Comparison of ENCODE assay signal across 1 cellular context in the genomic region with DNA sequence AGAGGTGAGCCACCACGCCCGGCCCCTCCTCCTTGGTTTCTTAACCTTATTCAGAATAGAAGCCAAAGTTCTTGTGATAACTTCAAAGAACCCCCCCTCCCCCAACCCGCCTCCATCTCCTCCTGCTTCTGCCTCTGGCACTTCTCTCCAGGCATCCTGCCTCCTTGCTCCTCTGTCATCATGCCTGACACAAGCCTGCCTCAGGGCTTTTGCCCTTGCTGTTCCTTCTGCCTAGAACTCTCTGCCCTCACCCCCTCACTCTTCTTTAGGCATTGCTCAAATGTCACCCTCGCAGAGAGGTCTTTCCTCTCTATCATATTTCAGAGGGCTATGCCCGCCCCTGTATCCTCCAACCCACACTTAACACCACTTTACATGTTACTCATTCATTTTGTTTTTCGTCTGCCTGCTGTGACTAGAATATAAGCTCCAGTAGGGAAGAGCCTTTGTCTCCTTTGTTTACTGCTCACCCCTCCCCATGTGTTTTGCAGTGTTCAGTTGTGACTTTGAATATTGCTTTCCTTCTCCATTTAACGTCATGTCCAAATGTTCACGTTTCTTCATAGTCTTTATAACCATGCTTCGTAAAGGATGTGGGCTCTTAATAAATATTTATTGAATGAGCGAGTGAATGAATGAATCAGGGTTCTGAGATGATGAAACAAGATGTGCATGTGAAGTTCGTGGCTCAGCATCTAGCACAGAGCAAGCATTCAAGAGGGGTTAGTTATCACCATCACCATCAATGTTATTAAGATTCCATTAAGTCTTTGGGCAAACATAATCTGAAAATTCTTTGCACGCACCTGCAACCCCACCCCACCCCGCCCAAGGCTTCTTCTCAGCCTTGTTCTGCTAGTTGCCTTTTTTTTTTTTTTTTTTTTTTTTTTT.
A peak's percentile ranks its signal among the peaks of the same experiment; 100 is the strongest.
TF ChIP-seq lines count a peak whose summit lies in the region.

No MANE protein-coding gene starts in this region.

TF ChIP-seq in HEK293, 187 proteins besides CTCF, POLR2A, EP300 and RAD21 (continued from another document):
- TF ChIP-seq, protein P1, sequence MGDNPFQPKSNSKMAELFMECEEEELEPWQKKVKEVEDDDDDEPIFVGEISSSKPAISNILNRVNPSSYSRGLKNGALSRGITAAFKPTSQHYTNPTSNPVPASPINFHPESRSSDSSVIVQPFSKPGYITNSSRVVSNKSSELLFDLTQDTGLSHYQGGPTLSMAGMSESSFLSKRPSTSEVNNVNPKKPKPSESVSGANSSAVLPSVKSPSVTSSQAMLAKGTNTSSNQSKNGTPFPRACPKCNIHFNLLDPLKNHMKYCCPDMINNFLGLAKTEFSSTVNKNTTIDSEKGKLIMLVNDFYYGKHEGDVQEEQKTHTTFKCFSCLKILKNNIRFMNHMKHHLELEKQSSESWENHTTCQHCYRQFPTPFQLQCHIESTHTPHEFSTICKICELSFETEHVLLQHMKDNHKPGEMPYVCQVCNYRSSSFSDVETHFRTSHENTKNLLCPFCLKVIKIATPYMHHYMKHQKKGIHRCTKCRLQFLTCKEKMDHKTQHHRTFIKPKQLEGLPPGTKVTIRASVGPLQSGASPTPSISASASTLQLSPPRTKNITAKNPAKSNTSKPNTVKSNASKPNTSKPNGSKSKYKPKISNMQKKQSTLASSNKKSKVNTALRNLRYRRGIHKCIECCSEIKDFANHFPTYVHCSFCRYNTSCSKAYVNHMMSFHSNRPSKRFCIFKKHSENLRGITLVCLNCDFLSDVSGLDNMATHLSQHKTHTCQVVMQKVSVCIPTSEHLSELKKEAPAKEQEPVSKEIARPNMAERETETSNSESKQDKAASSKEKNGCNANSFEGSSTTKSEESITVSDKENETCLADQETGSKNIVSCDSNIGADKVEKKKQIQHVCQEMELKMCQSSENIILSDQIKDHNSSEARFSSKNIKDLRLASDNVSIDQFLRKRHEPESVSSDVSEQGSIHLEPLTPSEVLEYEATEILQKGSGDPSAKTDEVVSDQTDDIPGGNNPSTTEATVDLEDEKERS (tag by site-specific recombination; IDR thresholded peaks at IDR 0.05): no peak
- TF ChIP-seq, protein P2, sequence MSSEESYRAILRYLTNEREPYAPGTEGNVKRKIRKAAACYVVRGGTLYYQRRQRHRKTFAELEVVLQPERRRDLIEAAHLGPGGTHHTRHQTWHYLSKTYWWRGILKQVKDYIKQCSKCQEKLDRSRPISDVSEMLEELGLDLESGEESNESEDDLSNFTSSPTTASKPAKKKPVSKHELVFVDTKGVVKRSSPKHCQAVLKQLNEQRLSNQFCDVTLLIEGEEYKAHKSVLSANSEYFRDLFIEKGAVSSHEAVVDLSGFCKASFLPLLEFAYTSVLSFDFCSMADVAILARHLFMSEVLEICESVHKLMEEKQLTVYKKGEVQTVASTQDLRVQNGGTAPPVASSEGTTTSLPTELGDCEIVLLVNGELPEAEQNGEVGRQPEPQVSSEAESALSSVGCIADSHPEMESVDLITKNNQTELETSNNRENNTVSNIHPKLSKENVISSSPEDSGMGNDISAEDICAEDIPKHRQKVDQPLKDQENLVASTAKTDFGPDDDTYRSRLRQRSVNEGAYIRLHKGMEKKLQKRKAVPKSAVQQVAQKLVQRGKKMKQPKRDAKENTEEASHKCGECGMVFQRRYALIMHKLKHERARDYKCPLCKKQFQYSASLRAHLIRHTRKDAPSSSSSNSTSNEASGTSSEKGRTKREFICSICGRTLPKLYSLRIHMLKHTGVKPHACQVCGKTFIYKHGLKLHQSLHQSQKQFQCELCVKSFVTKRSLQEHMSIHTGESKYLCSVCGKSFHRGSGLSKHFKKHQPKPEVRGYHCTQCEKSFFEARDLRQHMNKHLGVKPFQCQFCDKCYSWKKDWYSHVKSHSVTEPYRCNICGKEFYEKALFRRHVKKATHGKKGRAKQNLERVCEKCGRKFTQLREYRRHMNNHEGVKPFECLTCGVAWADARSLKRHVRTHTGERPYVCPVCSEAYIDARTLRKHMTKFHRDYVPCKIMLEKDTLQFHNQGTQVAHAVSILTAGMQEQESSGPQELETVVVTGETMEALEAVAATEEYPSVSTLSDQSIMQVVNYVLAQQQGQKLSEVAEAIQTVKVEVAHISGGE (tag by site-specific recombination; conservative IDR thresholded peaks at IDR 0.05; ENCODE audit: low read depth): no peak
- TF ChIP-seq ZNF202 (tag by site-specific recombination; IDR thresholded peaks at IDR 0.05; ENCODE audit: borderline replicate concordance): no peak
- no peak for TF ChIP-seq ZNF26 (tag by site-specific recombination; IDR thresholded peaks at IDR 0.05)
- no peak for TF ChIP-seq ZNF138 (tag by site-specific recombination; IDR thresholded peaks at IDR 0.05; ENCODE audit: borderline replicate concordance)
- 0 out of 2 replicates have a peak, but pooled peaks have one; percentile 29 for TF ChIP-seq ZNF623 (tag by site-specific recombination; IDR thresholded peaks at IDR 0.05)
